In the genomic region with DNA sequence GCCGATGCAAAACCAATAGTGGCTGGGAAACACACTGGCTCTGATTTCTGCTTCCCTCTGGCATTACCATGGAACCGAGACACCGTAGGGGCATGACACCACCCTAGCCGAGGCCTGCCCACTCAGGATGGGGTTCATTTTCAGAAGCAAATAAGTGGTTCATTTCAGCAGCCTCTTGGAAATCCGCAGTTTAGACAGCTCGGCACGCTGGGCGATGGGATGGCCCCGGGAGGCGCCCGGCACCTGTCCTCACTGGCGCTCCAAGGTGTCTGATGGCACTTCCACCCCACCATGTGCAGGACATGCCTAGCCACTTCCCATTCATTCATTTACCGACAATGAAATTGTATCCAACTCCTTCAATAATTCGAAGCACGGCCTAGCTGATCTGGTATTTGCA, we compare ENCODE assay signal across 19 cellular contexts.
"Had no signal": no experiment of that assay in that cellular context is flagged by ENCODE, and none has a peak within 500 bp of the region (broad histone marks: within the 10 kb centered on the region; RNA-seq: fewer than 3 reads in every experiment).

No MANE protein-coding gene starts in this region.

- H3K79me2 ChIP-seq: parathyroid adenoma had no signal

- ATAC-seq: activated CD8-positive, alpha-beta T cell treated with anti-CD3 and anti-CD28 coated beads, Interleukin-2, amount 10 ng/mL, durations not matched to agents 7 days and 5 days; natural killer cell treated with Interleukin-12 subunit alpha and Interleukin-12 subunit beta and Interleukin-15 and Interleukin-18, amount 100 ng/mL, for 72 hours; stimulated activated effector memory CD8-positive, alpha-beta T cell treated with anti-CD3 and anti-CD28 coated beads, Interleukin-12 subunit alpha, Interleukin-12 subunit beta, amount 100 ng/mL, for 72 hours had no signal

- H2AFZ ChIP-seq: parathyroid adenoma had no signal

- H3K36me3 Mint-ChIP-seq: natural killer cell treated with Interleukin-12 subunit alpha and Interleukin-12 subunit beta and Interleukin-15 and Interleukin-18, amount 100 ng/mL, for 72 hours had no signal

- H3K4me1 ChIP-seq: ascending aorta, breast epithelium, sigmoid colon had no signal

- H3K27ac Mint-ChIP-seq: activated naive CD4-positive, alpha-beta T cell treated with anti-CD3 and anti-CD28 coated beads for 36 hours; activated T-cell treated with anti-CD3 and anti-CD28 coated beads, Interleukin-2, amount 50 U/mL, for 24 hours; activated T-helper 2 cell treated with anti-CD3 and anti-CD28 coated beads, Interferon-gamma antibody, Interleukin-2, Interleukin-4, amounts not matched to agents 10 μg/mL and 5 μg/mL and 100 μg/mL, durations not matched to agents 14 hours and 24 hours and 36 hours; natural killer cell treated with Interleukin-12 subunit alpha and Interleukin-12 subunit beta and Interleukin-15 and Interleukin-18, amount 100 ng/mL, for 72 hours; stimulated activated effector memory CD8-positive, alpha-beta T cell treated with anti-CD3 and anti-CD28 coated beads, Interleukin-12 subunit alpha, Interleukin-12 subunit beta, amount 100 ng/mL, for 72 hours; type B pancreatic cell had no signal

- H3K27me3 Mint-ChIP-seq: natural killer cell treated with Interleukin-12 subunit alpha and Interleukin-12 subunit beta and Interleukin-15 and Interleukin-18, amount 100 ng/mL, for 72 hours; type B pancreatic cell had no signal

- H3K36me3 ChIP-seq: breast epithelium had no signal

- H3K4me3 Mint-ChIP-seq: activated CD8-positive, alpha-beta T cell treated with anti-CD3 and anti-CD28 coated beads, Interleukin-2, amount 10 ng/mL, durations not matched to agents 7 days and 5 days; activated naive CD4-positive, alpha-beta T cell treated with anti-CD3 and anti-CD28 coated beads for 36 hours; activated T-cell treated with anti-CD3 and anti-CD28 coated beads, Interleukin-2, amount 50 U/mL, for 24 hours; natural killer cell treated with Interleukin-12 subunit alpha and Interleukin-12 subunit beta and Interleukin-15 and Interleukin-18, amount 100 ng/mL, for 72 hours; stimulated activated effector memory CD8-positive, alpha-beta T cell treated with anti-CD3 and anti-CD28 coated beads, Interleukin-12 subunit alpha, Interleukin-12 subunit beta, amount 100 ng/mL, for 72 hours; type B pancreatic cell had no signal

- H3K27ac ChIP-seq: ascending aorta, breast epithelium, neutrophil, parathyroid adenoma, sigmoid colon, testis had no signal

- H3K4me3 ChIP-seq: ascending aorta, breast epithelium, gastrocnemius medialis, heart left ventricle, left ventricle myocardium inferior, sigmoid colon, testis had no signal

- DNase-seq: activated CD8-positive, alpha-beta T cell treated with anti-CD3 and anti-CD28 coated beads, Interleukin-2, amount 10 ng/mL, durations not matched to agents 7 days and 5 days; activated naive CD4-positive, alpha-beta T cell treated with anti-CD3 and anti-CD28 coated beads for 36 hours; activated T-cell treated with anti-CD3 and anti-CD28 coated beads, Interleukin-2, amount 50 U/mL, for 24 hours; cerebellar nuclear complex; cortex of kidney; gastrocnemius medialis; left ventricle myocardium inferior; sigmoid colon; stimulated activated CD4-positive, alpha-beta T cell treated with anti-CD3 and anti-CD28 coated beads, Interleukin-4, amount 100 ng/mL, for 24 hours; testis had no signal

- H3K27me3 ChIP-seq: ascending aorta, breast epithelium, gastrocnemius medialis, heart left ventricle, neutrophil, sigmoid colon, testis had no signal

- H3K9me3 Mint-ChIP-seq: activated naive CD4-positive, alpha-beta T cell treated with anti-CD3 and anti-CD28 coated beads for 36 hours; activated T-cell treated with anti-CD3 and anti-CD28 coated beads, Interleukin-2, amount 50 U/mL, for 24 hours; activated T-helper 2 cell treated with anti-CD3 and anti-CD28 coated beads, Interferon-gamma antibody, Interleukin-2, Interleukin-4, amounts not matched to agents 10 μg/mL and 5 μg/mL and 100 μg/mL, durations not matched to agents 14 hours and 24 hours and 36 hours; natural killer cell treated with Interleukin-12 subunit alpha and Interleukin-12 subunit beta and Interleukin-15 and Interleukin-18, amount 100 ng/mL, for 72 hours; stimulated activated effector memory CD8-positive, alpha-beta T cell treated with anti-CD3 and anti-CD28 coated beads, Interleukin-12 subunit alpha, Interleukin-12 subunit beta, amount 100 ng/mL, for 72 hours; type B pancreatic cell had no signal
